Comparison of ENCODE assay signal across 21 cellular contexts in genomic region chr1:14071581-14071980, GRCh38.
"Had no signal": no experiment of that assay in that cellular context is flagged by ENCODE, and none has a peak within 500 bp of the region (broad histone marks: within the 10 kb centered on the region; RNA-seq: fewer than 3 reads in every experiment).

No MANE protein-coding gene starts in this region.

- H3K9me3 ChIP-seq: colonic mucosa, sigmoid colon had no signal

- H3K4me3 ChIP-seq: colonic mucosa, dorsolateral prefrontal cortex, left ventricle myocardium inferior, sigmoid colon had no signal

- FAIRE-seq: endothelial cell of umbilical vein, frontal cortex, islet of Langerhans had no signal

- H3K36me3 ChIP-seq: colonic mucosa, left ventricle myocardium inferior, sigmoid colon had no signal

- H3K27me3 ChIP-seq: colonic mucosa, dorsolateral prefrontal cortex, sigmoid colon had no signal

- ATAC-seq: activated CD8-positive, alpha-beta T cell treated with anti-CD3 and anti-CD28 coated beads, Interleukin-2, amount 10 ng/mL, durations not matched to agents 7 days and 5 days; effector memory CD8-positive, alpha-beta T cell; esophagus mucosa; natural killer cell; stimulated activated naive B cell treated with anti-CD40 and anti-IgM and Interleukin-4, amounts not matched to agents 10 μg/mL and 1 μg/mL and 100 μg/mL, for 72 hours had no signal

- DNase-seq: activated CD4-positive, alpha-beta T cell treated with anti-CD3 and anti-CD28 coated beads, Interleukin-2, amount 10 ng/mL, durations not matched to agents 7 days and 5 days; activated CD8-positive, alpha-beta T cell treated with anti-CD3 and anti-CD28 coated beads, Interleukin-2, amount 10 ng/mL, durations not matched to agents 7 days and 5 days; activated gamma-delta T cell treated with Interleukin-2 at 50 U/mL for 16 hours; anterior cingulate cortex; central memory CD4-positive, alpha-beta T cell; colonic mucosa; dorsolateral prefrontal cortex; effector memory CD8-positive, alpha-beta T cell; hypothalamus; left ventricle myocardium inferior; natural killer cell; retina; sigmoid colon; stimulated activated CD4-positive, alpha-beta T cell treated with anti-CD3 and anti-CD28 coated beads, Interleukin-2, amount 100 ng/mL, for 48 hours; stimulated activated CD8-positive, alpha-beta memory T cell treated with anti-CD3 and anti-CD28 coated beads, Interleukin-4, amount 100 ng/mL, for 48 hours; stimulated activated naive B cell treated with anti-CD40 and anti-IgM and Interleukin-4, amounts not matched to agents 10 μg/mL and 1 μg/mL and 100 μg/mL, for 72 hours; trophoblast cell had no signal

- H3K27ac ChIP-seq: colonic mucosa, dorsolateral prefrontal cortex, left ventricle myocardium inferior, sigmoid colon had no signal

- H3K4me1 ChIP-seq: colonic mucosa, left ventricle myocardium inferior, sigmoid colon had no signal
